11 cellular contexts compared by ENCODE assay signal in genomic region chr10:72292223-72292691, GRCh38. TPM values are rescaled to one million over a fixed set of nuclear protein-coding genes. Genes with fewer than 3 reads are reported as not detected.
DNase-seq lines count a peak whose midpoint lies in the region; ATAC-seq, FAIRE-seq and TF ChIP-seq lines count a peak whose summit lies in the region.
"Had no signal": no experiment of that assay in that cellular context is flagged by ENCODE, and none has a peak within 500 bp of the region (broad histone marks: within the 10 kb centered on the region; RNA-seq: fewer than 3 reads in every experiment).

No MANE protein-coding gene starts in this region.

- H4K20me1 ChIP-seq in K562 (replicated peaks; ENCODE audit: control insufficient read depth, insufficient read depth, low read length) = no peaks in the 10 kb centered on the region

- H3K27ac ChIP-seq in RWPE1 (peak overlapping the region; percentile 83), K562 (ENCODE audit: extremely low read depth, low read depth, low read length) (no peak overlapping the region), pancreas (peak overlapping the region; percentile 39 to 82 (median 61)), right atrium auricular region (no peak overlapping the region)
- H3K27ac ChIP-seq: tibial artery had no signal

- H3K4me2 ChIP-seq in K562 (ENCODE audit: insufficient read depth, low read length) = no peak overlapping the region

- no peak overlapping the region for H3K4me3 ChIP-seq in K562
- H3K4me3 ChIP-seq in pancreas = no peak overlapping the region
- no peak overlapping the region for H3K4me3 ChIP-seq in right atrium auricular region
- H3K4me3 ChIP-seq: tibial artery had no signal

- POLR2A ChIA-PET in RWPE1 (lab: Yijun Ruan, JAX; ENCODE audit: low non-redundant PET) = interaction anchor here (1.1 to 2.0 kb wide), 4 partner anchors 12 to 30 kb away, joined by 3 to 12 read pairs (median 4); no protein-coding TSS in a partner anchor
- POLR2A ChIA-PET in K562 (lab: Yijun Ruan, JAX) = interaction anchor here (0.5 to 5.9 kb wide), 12 partner anchors 10 to 431 kb away, joined by 3 to 155 read pairs (median 4); partner anchors contain the start of gene DDIT4

- no peak for FAIRE-seq in K562 (lab: Jason Lieb, UNC)
- no peak for FAIRE-seq in pancreas (lab: Jason Lieb, UNC)
- no peak for FAIRE-seq in HTR-8/SVneo (lab: Jason Lieb, UNC)

- H3K9me1 ChIP-seq in K562 (ENCODE audit: control insufficient read depth, insufficient read depth, low read length) = peaks cover 5% of the 10 kb centered on the region

- no peak for TF ChIP-seq RAD21 in K562 (CRISPR knock-in tag; conservative IDR thresholded peaks at IDR 0.05 in 1 of 2, IDR thresholded peaks at IDR 0.05 in 1 of 2)

- no peaks in the 10 kb centered on the region for H3K27me3 ChIP-seq in K562 (ENCODE audit: control insufficient read depth in 2 of 2, insufficient read depth in 2 of 2, low read length in 2 of 2)
- no peaks in the 10 kb centered on the region for H3K27me3 ChIP-seq in pancreas
- no peaks in the 10 kb centered on the region for H3K27me3 ChIP-seq in right atrium auricular region
- H3K27me3 ChIP-seq: tibial artery had no signal

- DNase-seq in D341Med (ENCODE audit: low spot score) (peak; percentile 10), RWPE1 (ENCODE audit: low spot score) (peak; percentile 97), K562 (ENCODE audit: extremely low read depth in 1 of 4, low spot score in 3 of 4) (no peak), pancreas (peak in 3 of 6 donors; percentile 61 to 70 (median 68)), HTR-8/SVneo (ENCODE audit: insufficient read length, low spot score) (no peak), SKM-1 treated with dmso at 0.1 percent for 144 hours (lab: John Stamatoyannopoulos, UW; ENCODE audit: unreplicated experiment) (no peak), CD1c-positive myeloid dendritic cell (ENCODE audit: extremely low spot score) (no peak), right atrium auricular region (ENCODE audit: low spot score) (no peak)
- DNase-seq: GDM1, IMR-90, tibial artery had no signal

- CTCF ChIA-PET in RWPE1 (lab: Yijun Ruan, JAX) (interaction anchor here (0.6 to 1.3 kb wide), 5 partner anchors 15 to 77 kb away, joined by 3 to 8 read pairs (median 3); partner anchors contain the start of gene ANAPC16), K562 (lab: Yijun Ruan, JAX; ENCODE audit: low intra/inter-chr PET ratio) (no interaction called here)

- no peak for TF ChIP-seq EP300 in K562 (IDR thresholded peaks at IDR 0.05; ENCODE audit: low read length)

- no peaks in the 10 kb centered on the region for H3K36me3 ChIP-seq in K562 (ENCODE audit: control insufficient read depth, insufficient read depth, low read length)
- no peaks in the 10 kb centered on the region for H3K36me3 ChIP-seq in pancreas
- H3K36me3 ChIP-seq in right atrium auricular region = no peaks in the 10 kb centered on the region
- H3K36me3 ChIP-seq: tibial artery had no signal

- intact Hi-C loops in K562 (cut with micrococcal nuclease) (no loop called here), pancreas (cut with DNase I) (no loop called here)

- in situ Hi-C loops in K562 (cut with MboI) = no loop called here

- peak overlapping the region in 1 of 2 experiments; percentile 72; a peak in 1 of 4 replicates for H3K9ac ChIP-seq in K562 (ENCODE audit: insufficient read depth in 1 of 2, low read depth in 2 of 2, low read length in 2 of 2)

- H3K79me2 ChIP-seq in K562 (ENCODE audit: control insufficient read depth, insufficient read depth, low read length) = peaks cover 4% of the 10 kb centered on the region; the same call in 2 of the 3 replicates

- H3K4me1 ChIP-seq in K562 (replicated peaks in 1 of 2; ENCODE audit: control insufficient read depth in 2 of 2, insufficient read depth in 2 of 2, low read length in 2 of 2) (peaks cover 41 to 49% of the 10 kb centered on the region in 2 experiments), pancreas (peaks cover 0 to 8% (median 7%) of the 10 kb centered on the region in 3 donors), right atrium auricular region (peaks cover 0 to 6% of the 10 kb centered on the region in 2 donors)

- H3K9me3 ChIP-seq in K562 (replicated peaks; ENCODE audit: control insufficient read depth, insufficient read depth, low read depth, low read length) (no peaks in the 10 kb centered on the region), pancreas (no peaks in the 10 kb centered on the region), right atrium auricular region (no peaks in the 10 kb centered on the region)
- H3K9me3 ChIP-seq: tibial artery had no signal

- TF ChIP-seq POLR2A in K562 (conservative IDR thresholded peaks at IDR 0.05) = no peak

- WGBS in K562 (ENCODE audit: insufficient coverage, low coverage, missing lambda C conversion rate) = 36% methylated on average over 6 of the region's 6 CpGs
- WGBS in pancreas, 2 donors = 52 to 60% methylated on average over 6 of the region's 6 CpGs

- H2AFZ ChIP-seq in K562 (ENCODE audit: low read depth, low read length) = peak overlapping the region; percentile 42

- ATAC-seq in K562 = no peak
- ATAC-seq in pancreas = peak; percentile 70 to 84 (median 76)

- TF ChIP-seq CTCF in RWPE1 (conservative IDR thresholded peaks at IDR 0.05; ENCODE audit: low read depth) = no peak
- no peak for TF ChIP-seq CTCF in K562 (IDR thresholded peaks at IDR 0.05 in 2 of 3, conservative IDR thresholded peaks at IDR 0.05 in 1 of 3; ENCODE audit: insufficient read depth in 2 of 3, low read depth in 1 of 3, low read length in 3 of 3)
- no peak for TF ChIP-seq CTCF in pancreas (IDR thresholded peaks at IDR 0.05)
- TF ChIP-seq CTCF in right atrium auricular region (IDR thresholded peaks at IDR 0.05) = no peak

- BruUV-seq in K562 (replicated peaks; lab: Mats Ljungman, UMichigan) = no TSS peak

TF ChIP-seq in K562, 482 proteins besides CTCF, POLR2A, EP300 and RAD21:
- peak; percentile 85 for TF ChIP-seq ATF3 (IDR thresholded peaks at IDR 0.05)
- TF ChIP-seq ATF3 (CRISPR knock-in tag; conservative IDR thresholded peaks at IDR 0.05) = no peak
- no peak for TF ChIP-seq GTF2A2 (tag; IDR thresholded peaks at IDR 0.05)
- TF ChIP-seq JUN (IDR thresholded peaks at IDR 0.05; ENCODE audit: borderline replicate concordance, low read depth, low read length) = peak; percentile 50; the same call in 1 of the 2 replicates
- no peak for TF ChIP-seq JUN (CRISPR knock-in tag; IDR thresholded peaks at IDR 0.05; ENCODE audit: borderline replicate concordance)
- peak; percentile 76 for TF ChIP-seq PKNOX1 (IDR thresholded peaks at IDR 0.05)
- TF ChIP-seq CTBP1 (IDR thresholded peaks at IDR 0.05; ENCODE audit: borderline replicate concordance) = peak; percentile 26; the same call in 1 of the 2 replicates
- TF ChIP-seq ZNF436 (CRISPR knock-in tag; IDR thresholded peaks at IDR 0.05) = no peak
- peak; percentile 37; the same call in 1 of the 2 replicates for TF ChIP-seq ARID1B (IDR thresholded peaks at IDR 0.05)
- peak; percentile 82 for TF ChIP-seq MEIS2 (IDR thresholded peaks at IDR 0.05; ENCODE audit: partially characterized antibody)
- peak; percentile 74 for TF ChIP-seq ZEB2 (IDR thresholded peaks at IDR 0.05)

RNA-seq across cellular contexts. Expression of gene DDIT4, which starts 18.5 kb away (rescaled TPM):
- 185 and 371 TPM in 2 replicates for total RNA-seq in K562 (2011; cell fraction: chromatin; rRNA removed; ENCODE audit: low replicate concordance)
- total RNA-seq in K562 (2011; cell fraction: nucleolus; rRNA removed) = 455 and 610 TPM in 2 replicates
- 314 and 392 TPM in 2 replicates for total RNA-seq in K562 (2011; cell fraction: nucleoplasm; rRNA removed)
- 593 and 675 TPM in 2 replicates for total RNA-seq in K562 (2014; rRNA removed)
- 159 and 200 TPM in 2 replicates for total RNA-seq in K562 (2014; rRNA removed; fragmentation: Illumina TruSeq; extraction: Trizol)
- 13.2 and 14.7 TPM in 2 replicates for total RNA-seq in K562 (2015; rRNA removed; fragmentation: Illumina TruSeq; extraction: Trizol)
- total RNA-seq in K562 (2021) = 453 and 674 TPM in 2 replicates
- polyA plus RNA-seq in K562 (2011; rRNA removed) = 228 and 529 TPM in 2 replicates
- polyA plus RNA-seq in K562 (2011; cell fraction: cytosol; rRNA removed) = 345 and 451 TPM in 2 replicates
- 384 and 450 TPM in 2 replicates for polyA plus RNA-seq in K562 (2011; cell fraction: nucleus; rRNA removed)
- polyA plus RNA-seq in K562 (2012) = 184 and 695 TPM in 2 replicates
- polyA plus RNA-seq in K562 (2014; fragmentation: Illumina TruSeq; extraction: Trizol) = 107 and 370 TPM in 2 replicates
- polyA plus RNA-seq in K562 (2014; fragmentation: Nextera tagmentation; extraction: Ambion mirVana) = 10 to 100 TPM in 1 of 2 experiments, 1 to 10 TPM in 1; 8.2 to 12.3 TPM
- polyA plus RNA-seq in K562 (2014; rRNA removed) = 362 and 564 TPM in 2 replicates
- 156 and 267 TPM in 2 replicates for polyA minus RNA-seq in K562 (2011; rRNA and poly(A)+ RNA removed)
- 180 and 395 TPM in 2 replicates for polyA minus RNA-seq in K562 (2011; cell fraction: cytosol; rRNA and poly(A)+ RNA removed)
- 272 and 555 TPM in 2 replicates for polyA minus RNA-seq in K562 (2011; cell fraction: nucleus; rRNA and poly(A)+ RNA removed)
- total RNA-seq in pancreas = 1,000 to 10,000 TPM in 1 of 6 donors, 100 to 1,000 TPM in 3, 10 to 100 TPM in 2; 61.6 to 1,144 (median 191) TPM
- 100 to 1,000 TPM; 228 to 795 TPM for polyA plus RNA-seq in pancreas
- 100 to 1,000 TPM; 100 to 136 TPM for total RNA-seq in right atrium auricular region

Comparison
In these comparisons a context has a peak if more than half of its experiments do, and no peak if none do; other contexts are left out.
1. DNase-seq: peak in D341Med (single experiment) and RWPE1 (single experiment); none in K562 (0 of 4), HTR-8/SVneo (single experiment), SKM-1 treated with dmso at 0.1 percent for 144 hours (single experiment), CD1c-positive myeloid dendritic cell (single experiment) and right atrium auricular region (single experiment).
2. H3K27ac ChIP-seq: peak in RWPE1 (single experiment) and pancreas (4 of 4); none in K562 (single experiment) and right atrium auricular region (0 of 2).